8 cellular contexts compared by ENCODE assay signal in genomic region chr15:74540135-74540760, GRCh38. TPM values are rescaled to one million over a fixed set of nuclear protein-coding genes. Genes with fewer than 3 reads are reported as not detected.
DNase-seq lines count a peak whose midpoint lies in the region; ATAC-seq and TF ChIP-seq lines count a peak whose summit lies in the region.

No MANE protein-coding gene starts in this region.

- intact Hi-C loops in posterior vena cava (cut with DNase I), result loop anchor here (5.0 to 10.0 kb wide), 2 partner anchors 75 to 77 kb away; partner anchors contain the start of gene CLK3 (in 2 of the 2)

- H3K4me3 Mint-ChIP-seq in endodermal cell (peak overlapping the region; percentile 96), neural progenitor cell (peak overlapping the region; percentile 91)

- ATAC-seq in GM21390 (IDR thresholded peaks at IDR 0.05; ENCODE audit: unreplicated experiment) (peak; percentile 2), HG03039 (IDR thresholded peaks at IDR 0.05; ENCODE audit: unreplicated experiment) (no peak)

- H3K4me2 ChIP-seq in neural progenitor cell, result peak overlapping the region; percentile 98

- TF ChIP-seq CTCF in C4-2B (conservative IDR thresholded peaks at IDR 0.05), result no peak
- TF ChIP-seq CTCF in endodermal cell (conservative IDR thresholded peaks at IDR 0.05), result no peak
- no peak for TF ChIP-seq CTCF in neural progenitor cell (IDR thresholded peaks at IDR 0.05)

- H3K27me3 Mint-ChIP-seq in endodermal cell (ENCODE audit: insufficient read depth) (no peaks in the 10 kb centered on the region), neural progenitor cell (ENCODE audit: insufficient read depth, low read depth) (peaks cover 2% of the 10 kb centered on the region)

- 9 to 10% methylated on average over 13 to 19 of the region's 19 CpGs for WGBS in endodermal cell (ENCODE audit: insufficient coverage in 1 of 2, insufficient read length in 1 of 2), 2 experiments

- peaks cover 34% of the 10 kb centered on the region for H4K20me1 ChIP-seq in neural progenitor cell (ENCODE audit: low read depth)

- peaks cover 58% of the 10 kb centered on the region for H3K79me2 ChIP-seq in neural progenitor cell (ENCODE audit: low read depth)

- H3K4me1 ChIP-seq in endodermal cell (ENCODE audit: control insufficient read depth, insufficient read depth, low read length), result peaks cover 7% of the 10 kb centered on the region
- peaks cover 25% of the 10 kb centered on the region for H3K4me1 ChIP-seq in neural progenitor cell

- H3K9ac ChIP-seq in endodermal cell (ENCODE audit: extremely low read depth, low read length, poor library complexity, severe bottlenecking), result peak overlapping the region; percentile 72
- peak overlapping the region; percentile 72 for H3K9ac ChIP-seq in neural progenitor cell

- H3K36me3 ChIP-seq in endodermal cell (ENCODE audit: control insufficient read depth, insufficient read depth, low read length) (peaks cover 10% of the 10 kb centered on the region), neural progenitor cell (peaks cover 5% of the 10 kb centered on the region)

- H3F3A ChIP-seq in neural progenitor cell (ENCODE audit: low read depth), result peaks cover 26% of the 10 kb centered on the region

- H3K36me3 Mint-ChIP-seq in endodermal cell (ENCODE audit: low read depth) (peaks cover 14% of the 10 kb centered on the region), neural progenitor cell (peaks cover 1% of the 10 kb centered on the region)

- peak overlapping the region; percentile 90 for H3K4me3 ChIP-seq in endodermal cell (ENCODE audit: low read length)
- peak overlapping the region; percentile 91 for H3K4me3 ChIP-seq in neural progenitor cell

- DNase-seq in RKO (ENCODE audit: low spot score) (peak; percentile 67), endodermal cell (peak; percentile 59), neural progenitor cell (ENCODE audit: low spot score) (peak; percentile 33), SHP77 (lab: John Stamatoyannopoulos, UW) (no peak), posterior vena cava (ENCODE audit: low spot score) (no peak)

- H3K9me3 Mint-ChIP-seq in endodermal cell (no peaks in the 10 kb centered on the region), neural progenitor cell (no peaks in the 10 kb centered on the region)

- H3K27ac ChIP-seq in C4-2B (peak overlapping the region; percentile 90), endodermal cell (ENCODE audit: low read depth, low read length) (peak overlapping the region; percentile 64), neural progenitor cell (peak overlapping the region; percentile 70)

- H2AFZ ChIP-seq in neural progenitor cell (replicated peaks), result peak overlapping the region; percentile 52

- peaks cover 44% of the 10 kb centered on the region for H3K4me1 Mint-ChIP-seq in endodermal cell
- peaks cover 33% of the 10 kb centered on the region for H3K4me1 Mint-ChIP-seq in neural progenitor cell

- H3K9me3 ChIP-seq in endodermal cell (ENCODE audit: control insufficient read depth, low read length) (no peaks in the 10 kb centered on the region), neural progenitor cell (ENCODE audit: low read depth) (no peaks in the 10 kb centered on the region)

- no peaks in the 10 kb centered on the region for H3K27me3 ChIP-seq in endodermal cell (ENCODE audit: control insufficient read depth, insufficient read depth, low read length, poor library complexity, severe bottlenecking)
- no peaks in the 10 kb centered on the region for H3K27me3 ChIP-seq in neural progenitor cell

- peak overlapping the region; percentile 94 for H3K27ac Mint-ChIP-seq in endodermal cell
- peak overlapping the region; percentile 36 for H3K27ac Mint-ChIP-seq in neural progenitor cell

RNA-seq across cellular contexts. Expression of gene ARID3B, which starts 0.8 kb away (rescaled TPM):
- total RNA-seq in endodermal cell (10 to 100 TPM; 98.1 to 99.4 TPM), neural progenitor cell (ENCODE audit: low replicate concordance) (31.5 and 72.4 TPM in 2 replicates), posterior vena cava (1 to 10 TPM; 4.2 to 4.9 TPM)
- 62.4 TPM for polyA plus RNA-seq in endodermal cell (2013, experiment 1 of 2)
- polyA plus RNA-seq in endodermal cell (2013, experiment 2 of 2), result 60.7 TPM

Comparison
In these comparisons a context has a peak if more than half of its experiments do, and no peak if none do; other contexts are left out.
1. DNase-seq: peak in RKO (single experiment), endodermal cell (single experiment) and neural progenitor cell (single experiment); none in SHP77 (0 of 2) and posterior vena cava (single experiment).
2. Peak in every context shown above with its lines, with median percentiles within 50 percentile points of each other: H3K27ac ChIP-seq.